Comparison of ENCODE assay signal across 9 cellular contexts in genomic region chr1:23422313-23422877, GRCh38. TPM values are rescaled to one million over a fixed set of nuclear protein-coding genes. Genes with fewer than 3 reads are reported as not detected.
DNase-seq lines count a peak whose midpoint lies in the region; ATAC-seq and TF ChIP-seq lines count a peak whose summit lies in the region.
"Had no signal": no experiment of that assay in that cellular context is flagged by ENCODE, and none has a peak within 500 bp of the region (broad histone marks: within the 10 kb centered on the region; RNA-seq: fewer than 3 reads in every experiment).

No MANE protein-coding gene starts in this region.

- H3K27ac Mint-ChIP-seq in activated naive CD8-positive, alpha-beta T cell treated with anti-CD3 and anti-CD28 coated beads, Interleukin-2, amount 50 U/mL, for 24 hours = no peak overlapping the region

- H3K36me3 ChIP-seq in SJSA1 = no peaks in the 10 kb centered on the region
- no peaks in the 10 kb centered on the region for H3K36me3 ChIP-seq in hepatocyte (replicated peaks; ENCODE audit: insufficient read depth, low read depth)

- H3K27ac ChIP-seq in SJSA1 (peak overlapping the region; percentile 59), hepatocyte (peak overlapping the region; percentile 82)

- no peaks in the 10 kb centered on the region for H3K9me3 ChIP-seq in SJSA1 (replicated peaks)
- no peaks in the 10 kb centered on the region for H3K9me3 ChIP-seq in hepatocyte (ENCODE audit: low read depth)

- H3K4me1 Mint-ChIP-seq in activated naive CD8-positive, alpha-beta T cell treated with anti-CD3 and anti-CD28 coated beads, Interleukin-2, amount 50 U/mL, for 24 hours = peaks cover 23% of the 10 kb centered on the region

- H3K27me3 ChIP-seq in SJSA1 (replicated peaks) = no peaks in the 10 kb centered on the region
- H3K27me3 ChIP-seq in hepatocyte = no peaks in the 10 kb centered on the region

- no peak overlapping the region for H2AFZ ChIP-seq in hepatocyte

- WGBS in hepatocyte (ENCODE audit: low lambda C conversion rate, missing lambda C conversion rate) = 29% methylated on average over 13 of the region's 13 CpGs

- peak; percentile 80 for DNase-seq in EL
- peak; percentile 84 to 94 for DNase-seq in SJSA1 (ENCODE audit: low read depth in 1 of 2, low spot score in 2 of 2)
- peak; percentile 34 for DNase-seq in activated naive CD8-positive, alpha-beta T cell treated with anti-CD3 and anti-CD28 coated beads, Interleukin-2, amount 50 U/mL, for 24 hours
- DNase-seq in hepatocyte (ENCODE audit: low spot score) = peak; percentile 80
- DNase-seq in stimulated activated CD4-positive, alpha-beta T cell treated with anti-CD3 and anti-CD28 coated beads, Interleukin-4, amount 100 ng/mL, for 48 hours (ENCODE audit: low read depth in 2 of 2) = peak; percentile 21 to 26
- no peak for DNase-seq in SW480 (ENCODE audit: low spot score)

- H3K4me1 ChIP-seq in SJSA1 (replicated peaks) = peaks cover 26% of the 10 kb centered on the region
- H3K4me1 ChIP-seq in hepatocyte (ENCODE audit: insufficient read depth) = peaks cover 52% of the 10 kb centered on the region

- H3K27me3 Mint-ChIP-seq in activated naive CD8-positive, alpha-beta T cell treated with anti-CD3 and anti-CD28 coated beads, Interleukin-2, amount 50 U/mL, for 24 hours = peaks cover 23% of the 10 kb centered on the region

- H3K36me3 Mint-ChIP-seq in activated naive CD8-positive, alpha-beta T cell treated with anti-CD3 and anti-CD28 coated beads, Interleukin-2, amount 50 U/mL, for 24 hours (ENCODE audit: low read depth) = no peaks in the 10 kb centered on the region

- peak; percentile 49 for ATAC-seq in activated naive CD8-positive, alpha-beta T cell treated with anti-CD3 and anti-CD28 coated beads, Interleukin-2, amount 50 U/mL, for 24 hours
- no peak for ATAC-seq in HG02678 (IDR thresholded peaks at IDR 0.05; ENCODE audit: unreplicated experiment)
- ATAC-seq in HG03159 (IDR thresholded peaks at IDR 0.05; ENCODE audit: unreplicated experiment) = no peak

- no peak overlapping the region for H3K4me3 ChIP-seq in SJSA1
- H3K4me3 ChIP-seq in hepatocyte = no peak overlapping the region

- no peak overlapping the region for H3K4me3 Mint-ChIP-seq in activated naive CD8-positive, alpha-beta T cell treated with anti-CD3 and anti-CD28 coated beads, Interleukin-2, amount 50 U/mL, for 24 hours

- no peaks in the 10 kb centered on the region for H3K9me3 Mint-ChIP-seq in activated naive CD8-positive, alpha-beta T cell treated with anti-CD3 and anti-CD28 coated beads, Interleukin-2, amount 50 U/mL, for 24 hours

- peak overlapping the region; percentile 94 for H3K4me2 ChIP-seq in hepatocyte

- H4K20me1 ChIP-seq in hepatocyte (ENCODE audit: insufficient read depth, poor library complexity, severe bottlenecking) = no peaks in the 10 kb centered on the region

- peaks cover 22% of the 10 kb centered on the region for H3K79me2 ChIP-seq in hepatocyte

- no peaks in the 10 kb centered on the region for H3K9me2 ChIP-seq in hepatocyte (replicated peaks; ENCODE audit: insufficient read depth)

- no peak for TF ChIP-seq CTCF in hepatocyte (IDR thresholded peaks at IDR 0.05; ENCODE audit: poor library complexity)

RNA-seq across cellular contexts. Expression of gene TCEA3, which starts 2.2 kb away (rescaled TPM):
- 1.3 and 1.7 TPM in 2 replicates for total RNA-seq in SJSA1 (2014; rRNA removed; shearing (Covaris generic))
- 30.2 and 30.8 TPM in 2 replicates for total RNA-seq in hepatocyte
- polyA plus RNA-seq in hepatocyte = 27.6 and 31.2 TPM in 2 replicates
- total RNA-seq: H1 had no signal

RNA-seq across cellular contexts. Expression of gene ZNF436, which starts 52.8 kb away (rescaled TPM):
- 13.7 and 20.2 TPM in 2 replicates for total RNA-seq in SJSA1 (2014; rRNA removed; shearing (Covaris generic))
- 15.5 and 17.1 TPM in 2 replicates for total RNA-seq in hepatocyte
- 4.4 and 7.5 TPM in 2 replicates for polyA plus RNA-seq in hepatocyte

Comparison
In these comparisons a context has a peak if more than half of its experiments do, and no peak if none do; other contexts are left out.
1. RNA of gene TCEA3, which starts 2.2 kb away (total RNA-seq): 30.2 to 30.8 TPM in hepatocyte; 1.3 to 1.7 TPM in SJSA1; every median in the first group is over 10 times any median in the second.